Comparison of ENCODE assay signal across 28 cellular contexts in genomic region chr3:57041674-57042073, GRCh38. TPM values are rescaled to one million over a fixed set of nuclear protein-coding genes. Genes with fewer than 3 reads are reported as not detected.
"Had no signal": no experiment of that assay in that cellular context is flagged by ENCODE, and none has a peak within 500 bp of the region (broad histone marks: within the 10 kb centered on the region; RNA-seq: fewer than 3 reads in every experiment).

No MANE protein-coding gene starts in this region.

- H3K27me3 ChIP-seq: brain microvascular endothelial cell, stomach, upper lobe of left lung had no signal

- H3K27ac ChIP-seq: brain microvascular endothelial cell, coronary artery, stomach, upper lobe of left lung had no signal

- H3K36me3 ChIP-seq: brain microvascular endothelial cell, stomach, upper lobe of left lung had no signal

- DNase-seq: activated CD4-positive, alpha-beta T cell treated with anti-CD3 and anti-CD28 coated beads for 1 hour; activated CD8-positive, alpha-beta memory T cell treated with anti-CD3 and anti-CD28 coated beads for 24 hours; activated CD8-positive, alpha-beta memory T cell treated with anti-CD3 and anti-CD28 coated beads, Interleukin-2, amount 50 U/mL, for 48 hours; activated effector memory CD4-positive, alpha-beta T cell treated with Interleukin-2 at 50 U/mL for 16 hours; activated naive CD4-positive, alpha-beta T cell treated with anti-CD3 and anti-CD28 coated beads, Interleukin-2, amount 10 ng/mL, durations not matched to agents 7 days and 5 days; activated naive CD8-positive, alpha-beta T cell treated with anti-CD3 and anti-CD28 coated beads, Interleukin-2, amount 50 U/mL, for 24 hours; activated T-cell treated with anti-CD3 and anti-CD28 coated beads, Interleukin-2, amount 50 U/mL, for 48 hours; aorta; brain microvascular endothelial cell; erythroblast; head of caudate nucleus; immature natural killer cell; kidney glomerular epithelial cell; mesendoderm; occipital lobe; posterior cingulate gyrus; small intestine; stimulated activated CD4-positive, alpha-beta T cell treated with anti-CD3 and anti-CD28 coated beads, Interleukin-4, amount 100 ng/mL, for 1 hour; stomach; T1000; upper lobe of left lung had no signal

- ATAC-seq: activated naive CD8-positive, alpha-beta T cell treated with anti-CD3 and anti-CD28 coated beads, Interleukin-2, amount 50 U/mL, for 24 hours; natural killer cell treated with Interleukin-12 subunit alpha and Interleukin-12 subunit beta and Interleukin-15 and Interleukin-18, amount 100 ng/mL, for 72 hours had no signal

- H3K4me3 ChIP-seq: coronary artery, stomach, upper lobe of left lung had no signal

- H3K4me1 ChIP-seq: upper lobe of left lung had no signal

- FAIRE-seq: endometrium, frontal cortex, small intestine had no signal

- H3K9me3 ChIP-seq: stomach, upper lobe of left lung had no signal

RNA-seq across cellular contexts. Expression of gene SPATA12, which starts 18.8 kb away (rescaled TPM):
- total RNA-seq: aorta; frontal cortex; lower leg skin; natural killer cell treated with Interleukin-12 subunit alpha and Interleukin-12 subunit beta and Interleukin-15 and Interleukin-18, amount 100 ng/mL, for 72 hours; occipital lobe; stomach; T-helper 1 cell treated with Interleukin-12 subunit alpha and Interleukin-12 subunit beta and Interleukin-4 antibody, amounts not matched to agents 30 ng/mL and 1 ng/mL, for 36 hours; temporal lobe had no signal
- polyA plus RNA-seq: aorta, immature natural killer cell had no signal
